In genomic region chr9:79257671-79258410, GRCh38 we compare ENCODE assay signal across 18 cellular contexts.
DNase-seq lines count a peak whose midpoint lies in the region; ATAC-seq and TF ChIP-seq lines count a peak whose summit lies in the region.
"Had no signal": no experiment of that assay in that cellular context is flagged by ENCODE, and none has a peak within 500 bp of the region (broad histone marks: within the 10 kb centered on the region; RNA-seq: fewer than 3 reads in every experiment).

No MANE protein-coding gene starts in this region.

- H3K4me3 ChIP-seq in RWPE2 (ENCODE audit: severe bottlenecking) (no peak overlapping the region), esophagus squamous epithelium (peak overlapping the region in 3 of 4 donors; percentile 18 to 57 (median 29)), osteoblast (ENCODE audit: insufficient read depth, low read length) (no peak overlapping the region)
- H3K4me3 ChIP-seq: lower lobe of right lung had no signal

- H3K4me1 ChIP-seq in RWPE2 (ENCODE audit: insufficient read depth, poor library complexity, severe bottlenecking) (no peaks in the 10 kb centered on the region), esophagus squamous epithelium (peaks cover 0 to 22% (median 7%) of the 10 kb centered on the region in 3 donors), osteoblast (ENCODE audit: insufficient read depth, low read length) (peaks cover 10% of the 10 kb centered on the region)
- H3K4me1 ChIP-seq: ascending aorta had no signal

- DNase-seq in HEK293T (ENCODE audit: extremely low spot score): peak; percentile 75
- DNase-seq in RWPE2 (ENCODE audit: low spot score): no peak
- no peak for DNase-seq in esophagus squamous epithelium (lab: John Stamatoyannopoulos, UW)
- no peak for DNase-seq in osteoblast (ENCODE audit: insufficient read length, low spot score, missing footprints)
- no peak for DNase-seq in DMS79 treated with DMSO at 0.1 percent for 48 hours (lab: John Stamatoyannopoulos, UW)
- no peak for DNase-seq in NCI-H1105 (lab: John Stamatoyannopoulos, UW)
- DNase-seq in glomerular visceral epithelial cell (ENCODE audit: extremely low spot score): no peak
- DNase-seq: activated naive CD4-positive, alpha-beta T cell; dermis blood vessel endothelial cell; Karpas-422; NCI-H526 treated with DMSO at 0.1 percent for 48 hours; stimulated activated CD4-positive, alpha-beta T cell treated with anti-CD3 and anti-CD28 coated beads, Interleukin-4, amount 100 ng/mL, for 4 hours; thyroid gland had no signal

- H3K9me3 ChIP-seq in RWPE2 (ENCODE audit: severe bottlenecking) (no peaks in the 10 kb centered on the region), esophagus squamous epithelium (peaks cover 0 to 2% (median 0%) of the 10 kb centered on the region in 3 donors), osteoblast (ENCODE audit: low read depth, low read length) (no peaks in the 10 kb centered on the region)
- H3K9me3 ChIP-seq: ascending aorta, lower lobe of right lung, neutrophil, thyroid gland had no signal

- H3K27me3 ChIP-seq in RWPE2 (ENCODE audit: insufficient read depth, poor library complexity, severe bottlenecking): peaks cover 42% of the 10 kb centered on the region
- H3K27me3 ChIP-seq in esophagus squamous epithelium: peaks cover 0 to 60% (median 0%) of the 10 kb centered on the region in 4 donors
- H3K27me3 ChIP-seq in osteoblast (ENCODE audit: insufficient read depth, low read length): peaks cover 48% of the 10 kb centered on the region
- H3K27me3 ChIP-seq: ascending aorta, thyroid gland had no signal

- POLR2A ChIA-PET in HEK293T (lab: Yijun Ruan, JAX): interaction anchor here (1.2 to 4.1 kb wide), 5 partner anchors 11 to 314 kb away, joined by 3 to 59 read pairs (median 11); partner anchors contain the start of gene TLE4

- peak overlapping the region; percentile 82 for H3K4me2 ChIP-seq in osteoblast (ENCODE audit: insufficient read depth, low read length)

- no peak overlapping the region for H2AFZ ChIP-seq in osteoblast (ENCODE audit: low read length)

- WGBS in esophagus squamous epithelium, 2 donors: 59 to 60% methylated on average over 18 to 23 of the region's 23 CpGs

- TF ChIP-seq POLR2A in esophagus squamous epithelium (IDR thresholded peaks at IDR 0.05): no peak

- intact Hi-C loops in esophagus squamous epithelium (cut with DNase I): no loop called here

- ATAC-seq in RWPE2 (ENCODE audit: low read depth) (peak; percentile 12; the same call in 1 of the 3 replicates), HG03025 (IDR thresholded peaks at IDR 0.05; ENCODE audit: low FRiP score, unreplicated experiment) (no peak)

- no peak overlapping the region for H3K27ac ChIP-seq in RWPE2 (ENCODE audit: poor library complexity, severe bottlenecking)
- H3K27ac ChIP-seq in esophagus squamous epithelium: no peak overlapping the region
- no peak overlapping the region for H3K27ac ChIP-seq in osteoblast (ENCODE audit: low read depth, low read length)
- H3K27ac ChIP-seq: ascending aorta, lower lobe of right lung, neutrophil, thyroid gland, VCaP had no signal

- H3K36me3 ChIP-seq in RWPE2 (ENCODE audit: low read depth): no peaks in the 10 kb centered on the region
- H3K36me3 ChIP-seq in esophagus squamous epithelium: no peaks in the 10 kb centered on the region
- H3K36me3 ChIP-seq in osteoblast (ENCODE audit: insufficient read depth, low read length): no peaks in the 10 kb centered on the region
- H3K36me3 ChIP-seq: ascending aorta, lower lobe of right lung, neutrophil, thyroid gland had no signal

- CTCF ChIA-PET in HEK293T (lab: Yijun Ruan, JAX): no interaction called here

- H3K79me2 ChIP-seq in osteoblast (ENCODE audit: insufficient read depth, low read length): no peaks in the 10 kb centered on the region

- TF ChIP-seq CTCF in RWPE2 (IDR thresholded peaks at IDR 0.05; ENCODE audit: poor library complexity, severe bottlenecking) (no peak), esophagus squamous epithelium (IDR thresholded peaks at IDR 0.05) (no peak), osteoblast (IDR thresholded peaks at IDR 0.05; ENCODE audit: extremely low read depth, low read depth, low read length) (no peak)

- no peaks in the 10 kb centered on the region for H4K20me1 ChIP-seq in osteoblast (ENCODE audit: insufficient read depth, low read length)

TF ChIP-seq in HEK293T, 16 proteins besides CTCF, POLR2A, EP300 and RAD21:
- TF ChIP-seq SUZ12 (IDR thresholded peaks at IDR 0.05): no peak
- no peak for TF ChIP-seq FOXA1 (IDR thresholded peaks at IDR 0.05)
- no peak for TF ChIP-seq HDGF (IDR thresholded peaks at IDR 0.05; ENCODE audit: borderline replicate concordance)
TF ChIP-seq in HEK293T: peak in this region for 0.

Comparison
In these comparisons a context has a peak if more than half of its experiments do, and no peak if none do; other contexts are left out.
1. H3K4me3 ChIP-seq: peak in esophagus squamous epithelium (3 of 4); none in RWPE2 (single experiment) and osteoblast (single experiment).